In the genomic region with DNA sequence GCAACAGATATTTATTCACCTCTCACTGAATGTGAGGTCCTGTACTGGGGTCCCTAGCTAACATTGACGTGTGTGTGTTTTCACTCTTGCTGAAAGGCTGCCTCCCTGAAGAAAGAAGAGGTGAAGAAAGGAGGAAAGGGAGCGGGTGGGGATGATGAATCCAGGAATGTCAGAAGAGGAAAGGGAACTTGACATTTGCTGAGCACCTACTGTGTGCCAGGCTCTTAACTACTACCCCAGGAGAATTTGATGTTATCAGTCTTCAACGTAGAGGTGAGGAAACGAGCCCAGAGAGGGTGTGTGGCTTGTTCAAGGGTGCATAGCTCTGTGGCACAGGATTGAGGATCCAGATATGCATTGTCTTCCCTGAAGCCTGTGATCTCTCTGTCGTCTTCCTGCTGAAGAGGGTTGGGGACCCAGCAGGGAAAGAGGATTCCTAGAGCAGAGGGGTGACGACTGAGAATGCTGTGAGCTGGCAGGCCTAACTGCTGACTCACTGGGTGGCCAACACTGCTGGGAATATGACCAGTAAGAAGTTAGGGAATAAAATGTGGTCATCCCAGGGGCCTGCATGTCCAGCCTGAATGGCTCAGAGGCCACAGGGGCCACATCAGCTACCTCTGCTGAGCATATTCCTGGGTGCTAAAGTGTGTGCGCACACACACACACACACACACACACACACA, we compare ENCODE assay signal across 20 cellular contexts. TPM values are rescaled to one million over a fixed set of nuclear protein-coding genes. Genes with fewer than 3 reads are reported as not detected.
DNase-seq lines count a peak whose midpoint lies in the region; ATAC-seq and TF ChIP-seq lines count a peak whose summit lies in the region.
"Had no signal": no experiment of that assay in that cellular context is flagged by ENCODE, and none has a peak within 500 bp of the region (broad histone marks: within the 10 kb centered on the region; RNA-seq: fewer than 3 reads in every experiment).

No MANE protein-coding gene starts in this region.

- DNase-seq in EH (ENCODE audit: low read depth): peak; percentile 88
- peak; percentile 59 for DNase-seq in LHCN-M2 (ENCODE audit: low read depth)
- DNase-seq in cardiac fibroblast (ENCODE audit: low read depth in 2 of 2): peak; percentile 23 to 40
- DNase-seq in myocyte (ENCODE audit: low read depth): peak; percentile 71
- DNase-seq in hypothalamus (lab: John Stamatoyannopoulos, UW): no peak
- DNase-seq: activated B cell treated with CpG ODN at 0.5 μM for 24 hours; activated naive CD4-positive, alpha-beta T cell treated with Interleukin-2 at 50 U/mL for 16 hours; CD4-positive, CD25-positive, alpha-beta regulatory T cell; cerebellar nuclear complex; left ventricle myocardium inferior; PC-9; retina; stimulated activated CD4-positive, alpha-beta T cell treated with anti-CD3 and anti-CD28 coated beads, Interleukin-1b, Interleukin-23, amount 100 ng/mL, for 48 hours; stimulated activated CD8-positive, alpha-beta memory T cell treated with anti-CD3 and anti-CD28 coated beads, Interleukin-4, amount 100 ng/mL, for 48 hours; T-cell; tibial artery had no signal

- ATAC-seq in GM18861 (IDR thresholded peaks at IDR 0.05; ENCODE audit: unreplicated experiment) (no peak), GM21737 (IDR thresholded peaks at IDR 0.05; ENCODE audit: unreplicated experiment) (no peak), HG02642 (IDR thresholded peaks at IDR 0.05; ENCODE audit: poor library complexity, unreplicated experiment) (no peak)
- ATAC-seq: natural killer cell treated with Interleukin-12 subunit alpha and Interleukin-12 subunit beta and Interleukin-15 and Interleukin-18, amount 100 ng/mL, for 72 hours; T-cell had no signal

- H3K4me3 ChIP-seq in cardiac fibroblast (replicated peaks in 1 of 2; ENCODE audit: low read depth in 2 of 2, low read length in 2 of 2): no peak overlapping the region
- H3K4me3 ChIP-seq: left ventricle myocardium inferior, PC-9, tibial artery had no signal

- no peak for TF ChIP-seq CTCF in cardiac fibroblast (IDR thresholded peaks at IDR 0.05; ENCODE audit: low read depth, low read length)

RNA-seq across cellular contexts. Expression of a gene that starts 6.6 kb away (rescaled TPM):
- total RNA-seq in LHCN-M2 (2014; rRNA removed): under 0.01 TPM in 1 of 2 replicates, not detected in the other
- not detected for polyA plus RNA-seq in LHCN-M2 (2012)
- total RNA-seq in myocyte: 0.24 TPM in 1 of 2 replicates, not detected in the other
- 0.03 TPM for polyA plus RNA-seq in myocyte (2012)
- total RNA-seq: activated B cell treated with CpG ODN at 0.5 μM for 24 hours; CD4-positive, CD25-positive, alpha-beta regulatory T cell; left ventricle myocardium inferior; natural killer cell treated with Interleukin-12 subunit alpha and Interleukin-12 subunit beta and Interleukin-15 and Interleukin-18, amount 100 ng/mL, for 72 hours; PC-9; T-cell had no signal

Comparison
In these comparisons a context has a peak if more than half of its experiments do, and no peak if none do; other contexts are left out.
1. DNase-seq: peak in EH (single experiment), LHCN-M2 (single experiment), cardiac fibroblast (2 of 2) and myocyte (single experiment); none in hypothalamus (0 of 51).